In genomic region chr20:4814696-4815252, GRCh38 we compare ENCODE assay signal across 7 cellular contexts. TPM values are rescaled to one million over a fixed set of nuclear protein-coding genes. Genes with fewer than 3 reads are reported as not detected.
DNase-seq lines count a peak whose midpoint lies in the region; ATAC-seq and TF ChIP-seq lines count a peak whose summit lies in the region.

No MANE protein-coding gene starts in this region.

- no peaks in the 10 kb centered on the region for H3K9me3 ChIP-seq in esophagus squamous epithelium

- 81% methylated on average over 3 of the region's 20 CpGs; no CpG with 5 or more reads in 1 of the 2 donors for WGBS in esophagus squamous epithelium, 2 donors

- TF ChIP-seq CTCF in esophagus squamous epithelium (IDR thresholded peaks at IDR 0.05), result no peak

- H3K4me1 ChIP-seq in esophagus squamous epithelium, result peaks cover 4 to 61% (median 10%) of the 10 kb centered on the region in 3 donors

- no peaks in the 10 kb centered on the region for H3K36me3 ChIP-seq in esophagus squamous epithelium

- H3K4me3 Mint-ChIP-seq in activated CD4-positive, alpha-beta memory T cell treated with anti-CD3 and anti-CD28 coated beads for 36 hours, result peak overlapping the region; percentile 90

- H3K27me3 Mint-ChIP-seq in activated CD4-positive, alpha-beta memory T cell treated with anti-CD3 and anti-CD28 coated beads for 36 hours, result no peaks in the 10 kb centered on the region

- H3K27ac Mint-ChIP-seq in activated CD4-positive, alpha-beta memory T cell treated with anti-CD3 and anti-CD28 coated beads for 36 hours, result peak overlapping the region; percentile 99

- peaks cover 32% of the 10 kb centered on the region for H3K36me3 Mint-ChIP-seq in activated CD4-positive, alpha-beta memory T cell treated with anti-CD3 and anti-CD28 coated beads for 36 hours

- CTCF ChIA-PET in activated CD4-positive, alpha-beta memory T cell treated with anti-CD3 and anti-CD28 coated beads for 36 hours (lab: Charles Lee), result interaction anchor here (0.6 to 2.1 kb wide), 8 partner anchors 10 to 1047 kb away, joined by 3 to 7 read pairs (median 4); partner anchors contain the start of genes ADISSP and CDS2

- peak; percentile 82 for DNase-seq in activated CD4-positive, alpha-beta memory T cell treated with anti-CD3 and anti-CD28 coated beads for 36 hours
- DNase-seq in esophagus squamous epithelium (lab: John Stamatoyannopoulos, UW) (peak; percentile 51), Ammon's horn (ENCODE audit: low spot score) (no peak), epidermal melanocyte (ENCODE audit: insufficient read length, low spot score) (no peak)
- DNase-seq in stimulated activated CD4-positive, alpha-beta T cell treated with anti-CD3 and anti-CD28 coated beads, Interleukin-1b, Interleukin-23, amount 100 ng/mL, for 4 hours (ENCODE audit: low read depth in 2 of 2), result peak; percentile 56 to 62

- no peaks in the 10 kb centered on the region for H3K9me3 Mint-ChIP-seq in activated CD4-positive, alpha-beta memory T cell treated with anti-CD3 and anti-CD28 coated beads for 36 hours

- POLR2A ChIA-PET in activated CD4-positive, alpha-beta memory T cell treated with anti-CD3 and anti-CD28 coated beads for 36 hours (lab: Charles Lee), result interaction anchor here (0.7 to 3.4 kb wide), 8 partner anchors 19 to 305 kb away, joined by 3 to 16 read pairs (median 4); partner anchors contain the start of gene PCNA

- H3K27ac ChIP-seq in esophagus squamous epithelium, result peak overlapping the region; percentile 56 to 85 (median 80)

- no peaks in the 10 kb centered on the region for H3K27me3 ChIP-seq in esophagus squamous epithelium

- ATAC-seq in GM19455 (IDR thresholded peaks at IDR 0.05; ENCODE audit: unreplicated experiment), result peak; percentile 41
- ATAC-seq in HG03439 (IDR thresholded peaks at IDR 0.05; ENCODE audit: unreplicated experiment), result peak; percentile 46

- H3K4me1 Mint-ChIP-seq in activated CD4-positive, alpha-beta memory T cell treated with anti-CD3 and anti-CD28 coated beads for 36 hours (ENCODE audit: low read depth), result peaks cover 73% of the 10 kb centered on the region

- TF ChIP-seq POLR2A in esophagus squamous epithelium (IDR thresholded peaks at IDR 0.05), result peak in 1 of 4 donors; percentile 6

- H3K4me3 ChIP-seq in esophagus squamous epithelium, result peak overlapping the region in 2 of 4 donors; percentile 26 to 54

- intact Hi-C loops in activated CD4-positive, alpha-beta memory T cell treated with anti-CD3 and anti-CD28 coated beads for 36 hours (cut with micrococcal nuclease), result loop anchor here (1.0 to 5.0 kb wide), 4 partner anchors 19 to 313 kb away; partner anchors contain the start of genes CDS2 and SLC23A2
- intact Hi-C loops in esophagus squamous epithelium (cut with DNase I), result no loop called here

RNA-seq across cellular contexts. Expression of gene RASSF2, which starts 8.6 kb away (rescaled TPM):
- 10 to 100 TPM; 44.6 to 46.1 TPM for total RNA-seq in activated CD4-positive, alpha-beta memory T cell treated with anti-CD3 and anti-CD28 coated beads for 36 hours
- total RNA-seq in esophagus squamous epithelium, result 10 to 100 TPM in 1 of 4 donors, 1 to 10 TPM in 3; 1.6 to 17.5 (median 5.4) TPM

Comparison
In these comparisons a context has a peak if more than half of its experiments do, and no peak if none do; other contexts are left out.
1. DNase-seq: peak in activated CD4-positive, alpha-beta memory T cell treated with anti-CD3 and anti-CD28 coated beads for 36 hours (single experiment), esophagus squamous epithelium (single experiment) and stimulated activated CD4-positive, alpha-beta T cell treated with anti-CD3 and anti-CD28 coated beads, Interleukin-1b, Interleukin-23, amount 100 ng/mL, for 4 hours (2 of 2); none in Ammon's horn (single experiment) and epidermal melanocyte (single experiment).